In the genomic region with DNA sequence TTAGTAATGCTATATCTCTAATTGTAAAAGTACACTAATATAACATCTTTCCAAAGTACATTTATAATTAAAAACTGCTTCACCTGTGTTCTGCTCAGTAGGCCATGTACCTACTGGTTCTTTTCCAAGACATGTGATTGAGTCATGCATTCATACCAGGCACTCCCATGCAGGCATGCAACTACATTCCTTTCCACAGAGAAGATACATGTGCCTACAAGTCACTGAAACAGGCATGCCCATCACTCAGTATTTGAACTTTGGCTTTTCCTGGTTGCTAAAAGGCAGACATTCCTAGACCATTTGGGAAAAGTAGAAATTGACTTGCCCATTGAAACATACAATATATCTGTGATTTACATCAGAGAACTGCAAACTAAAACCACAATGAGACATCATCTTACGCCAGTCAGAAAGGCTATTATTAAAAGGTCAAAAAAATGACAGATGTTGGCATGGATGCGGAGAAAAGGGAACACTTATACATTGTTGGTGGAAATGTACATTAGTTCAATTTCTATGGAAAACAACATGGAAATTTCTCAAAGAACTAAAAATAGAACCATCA, we compare ENCODE assay signal across 1 cellular context.
TF ChIP-seq lines count a peak whose summit lies in the region.

No MANE protein-coding gene starts in this region.

TF ChIP-seq in IMR-90, 13 proteins besides CTCF, POLR2A, EP300 and RAD21:
- no peak for TF ChIP-seq RFX5 (IDR thresholded peaks at IDR 0.05; ENCODE audit: low read depth, low read length)
- no peak for TF ChIP-seq FOS (IDR thresholded peaks at IDR 0.05; ENCODE audit: low read depth, low read length)
- no peak for TF ChIP-seq CEBPB (IDR thresholded peaks at IDR 0.05; ENCODE audit: low read depth, low read length)
- no peak for TF ChIP-seq NFE2L2 (IDR thresholded peaks at IDR 0.05; ENCODE audit: low read depth, low read length)
- TF ChIP-seq MAZ (IDR thresholded peaks at IDR 0.05; ENCODE audit: borderline replicate concordance, low read depth, low read length): no peak
- TF ChIP-seq MAFK (IDR thresholded peaks at IDR 0.05; ENCODE audit: low read depth, low read length): no peak
- TF ChIP-seq USF2 (IDR thresholded peaks at IDR 0.05; ENCODE audit: low read depth, low read length): no peak
- TF ChIP-seq RCOR1 (IDR thresholded peaks at IDR 0.05; ENCODE audit: insufficient replicate concordance, low read length): no peak
- no peak for TF ChIP-seq BHLHE40 (IDR thresholded peaks at IDR 0.05; ENCODE audit: low read depth, low read length)
- no peak for TF ChIP-seq CHD1 (IDR thresholded peaks at IDR 0.05; ENCODE audit: low read depth, low read length)
